In the genomic region with DNA sequence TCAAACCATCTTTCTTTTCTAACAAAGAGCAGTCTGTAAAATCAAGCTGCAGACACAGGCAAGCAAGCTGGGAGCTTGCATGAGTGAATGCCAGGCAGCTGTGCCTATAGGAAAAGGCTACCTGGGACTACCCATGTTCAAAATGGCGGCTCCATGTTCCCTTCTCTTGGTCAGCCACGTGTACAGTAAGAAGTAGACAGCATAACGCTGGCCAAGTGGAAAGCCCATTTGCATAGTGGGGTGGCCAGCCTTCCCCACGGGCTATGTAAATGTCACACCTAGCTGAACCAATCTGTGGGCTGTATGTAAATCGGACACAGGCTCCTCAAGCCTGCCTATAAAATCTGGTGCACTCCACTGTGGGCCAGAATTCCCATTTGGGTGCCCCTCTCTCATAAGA, we compare ENCODE assay signal across 1 cellular context.
TF ChIP-seq lines count a peak whose summit lies in the region.

No MANE protein-coding gene starts in this region.

TF ChIP-seq in HepG2, 621 proteins besides CTCF, POLR2A, EP300 and RAD21 (continued from another document):
- TF ChIP-seq, protein P1, sequence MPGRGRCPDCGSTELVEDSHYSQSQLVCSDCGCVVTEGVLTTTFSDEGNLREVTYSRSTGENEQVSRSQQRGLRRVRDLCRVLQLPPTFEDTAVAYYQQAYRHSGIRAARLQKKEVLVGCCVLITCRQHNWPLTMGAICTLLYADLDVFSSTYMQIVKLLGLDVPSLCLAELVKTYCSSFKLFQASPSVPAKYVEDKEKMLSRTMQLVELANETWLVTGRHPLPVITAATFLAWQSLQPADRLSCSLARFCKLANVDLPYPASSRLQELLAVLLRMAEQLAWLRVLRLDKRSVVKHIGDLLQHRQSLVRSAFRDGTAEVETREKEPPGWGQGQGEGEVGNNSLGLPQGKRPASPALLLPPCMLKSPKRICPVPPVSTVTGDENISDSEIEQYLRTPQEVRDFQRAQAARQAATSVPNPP (CRISPR knock-in tag; IDR thresholded peaks at IDR 0.05) = no peak
- no peak for TF ChIP-seq ZNF597 (CRISPR knock-in tag; IDR thresholded peaks at IDR 0.05)
- no peak for TF ChIP-seq TCF12 (IDR thresholded peaks at IDR 0.05)
- no peak for TF ChIP-seq TCF12 (CRISPR knock-in tag; IDR thresholded peaks at IDR 0.05)
- TF ChIP-seq ZNF674 (CRISPR knock-in tag; IDR thresholded peaks at IDR 0.05; ENCODE audit: low read depth) = no peak
- TF ChIP-seq ZNF275 (CRISPR knock-in tag; IDR thresholded peaks at IDR 0.05; ENCODE audit: borderline replicate concordance) = no peak
- TF ChIP-seq HNF4A (CRISPR knock-in tag; IDR thresholded peaks at IDR 0.05) = no peak
- TF ChIP-seq POLR2G (IDR thresholded peaks at IDR 0.05; ENCODE audit: low read depth, low read length) = no peak
- TF ChIP-seq CBFB (CRISPR knock-in tag; IDR thresholded peaks at IDR 0.05) = no peak
- TF ChIP-seq RBAK (CRISPR knock-in tag; IDR thresholded peaks at IDR 0.05) = no peak
